Comparison of ENCODE assay signal across 1 cellular context in genomic region chrX:39692796-39693195, GRCh38.
TF ChIP-seq lines count a peak whose summit lies in the region.

No MANE protein-coding gene starts in this region.

TF ChIP-seq in WTC11, 78 proteins besides CTCF, POLR2A, EP300 and RAD21 (continued from another document):
- TF ChIP-seq ARID4B (CRISPR knock-in tag; IDR thresholded peaks at IDR 0.05; ENCODE audit: borderline replicate concordance): no peak
- no peak for TF ChIP-seq E2F4 (CRISPR knock-in tag; IDR thresholded peaks at IDR 0.05; ENCODE audit: borderline replicate concordance, low read depth)
- TF ChIP-seq RELA (CRISPR knock-in tag; IDR thresholded peaks at IDR 0.05; ENCODE audit: borderline replicate concordance): no peak
- no peak for TF ChIP-seq FOXJ3 (CRISPR knock-in tag; IDR thresholded peaks at IDR 0.05; ENCODE audit: borderline replicate concordance)
- no peak for TF ChIP-seq ERG (CRISPR knock-in tag; IDR thresholded peaks at IDR 0.05)
- no peak for TF ChIP-seq ZNF532 (CRISPR knock-in tag; IDR thresholded peaks at IDR 0.05; ENCODE audit: borderline replicate concordance)
